ENCODE assay signal across 10 cellular contexts in the genomic region with DNA sequence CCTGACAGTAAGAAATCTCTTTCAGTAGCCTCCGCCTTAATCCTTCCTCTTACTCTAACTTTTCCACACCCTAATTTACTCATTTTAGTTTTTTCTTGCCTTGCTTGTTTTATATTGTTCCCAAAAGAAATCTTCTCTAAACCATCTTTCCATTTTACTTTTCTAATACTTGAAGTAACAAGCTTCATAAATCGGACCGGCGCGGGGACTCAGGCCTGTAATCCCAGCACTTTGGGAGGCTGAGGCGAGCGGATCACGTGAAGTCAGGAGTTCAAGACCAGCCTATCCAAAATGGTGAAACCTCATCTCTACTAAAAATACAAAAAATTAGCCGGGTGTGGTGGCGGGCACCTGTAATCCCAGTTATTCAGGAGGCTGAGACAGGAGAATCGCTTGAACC. TPM values are rescaled to one million over a fixed set of nuclear protein-coding genes. Genes with fewer than 3 reads are reported as not detected.
DNase-seq lines count a peak whose midpoint lies in the region; ATAC-seq, FAIRE-seq and TF ChIP-seq lines count a peak whose summit lies in the region.
"Had no signal": no experiment of that assay in that cellular context is flagged by ENCODE, and none has a peak within 500 bp of the region (broad histone marks: within the 10 kb centered on the region; RNA-seq: fewer than 3 reads in every experiment).

No MANE protein-coding gene starts in this region.

- H2AFZ ChIP-seq in HepG2 (ENCODE audit: low read length) (no peak overlapping the region), astrocyte (ENCODE audit: low read depth, low read length) (no peak overlapping the region)

- no peaks in the 10 kb centered on the region for H3K27me3 Mint-ChIP-seq in astrocyte (ENCODE audit: low read depth, unreplicated experiment)

- CTCF ChIA-PET in HepG2 (lab: Yijun Ruan, JAX; ENCODE audit: low intra/inter-chr PET ratio, low total read pairs) = no interaction called here

- in situ Hi-C loops in HepG2 (cut with HindIII; ENCODE audit: extremely low pct_ligation_motif_present, low pct_unique_long_range_greater_than_20kb) = no loop called here

- peak overlapping the region; percentile 60 for H3K4me3 Mint-ChIP-seq in astrocyte (ENCODE audit: unreplicated experiment)

- TF ChIP-seq POLR2A in HepG2 (IDR thresholded peaks at IDR 0.05; ENCODE audit: insufficient read depth in 1 of 2, low read depth in 2 of 2, low read length in 2 of 2) (no peak), right lobe of liver (IDR thresholded peaks at IDR 0.05) (no peak)

- H3K27ac ChIP-seq in HepG2 (ENCODE audit: extremely low read length, insufficient read depth, low read length) = peak overlapping the region; percentile 74
- H3K27ac ChIP-seq in right lobe of liver = no peak overlapping the region
- H3K27ac ChIP-seq in astrocyte (ENCODE audit: low read depth, low read length) = no peak overlapping the region
- no peak overlapping the region for H3K27ac ChIP-seq in mesodermal cell (ENCODE audit: low read depth, low read length, severe bottlenecking)
- H3K27ac ChIP-seq in aorta (ENCODE audit: low read depth in 1 of 2, low read length in 2 of 2) = no peak overlapping the region

- no peaks in the 10 kb centered on the region for H3K9me3 ChIP-seq in HepG2 (ENCODE audit: low read length)
- no peaks in the 10 kb centered on the region for H3K9me3 ChIP-seq in right lobe of liver
- no peaks in the 10 kb centered on the region for H3K9me3 ChIP-seq in astrocyte (ENCODE audit: insufficient read depth, low read depth, low read length)
- H3K9me3 ChIP-seq in mesodermal cell (ENCODE audit: control insufficient read depth, low read length) = no peaks in the 10 kb centered on the region
- H3K9me3 ChIP-seq in aorta (ENCODE audit: control insufficient read depth, low read length) = no peaks in the 10 kb centered on the region

- no TSS peak for BruUV-seq in HepG2 (replicated peaks; lab: Mats Ljungman, UMichigan)

- peaks cover 8% of the 10 kb centered on the region for H3K4me1 Mint-ChIP-seq in astrocyte (ENCODE audit: low read depth, unreplicated experiment)

- FAIRE-seq in HepG2 (lab: Jason Lieb, UNC) = no peak
- FAIRE-seq in astrocyte (lab: Jason Lieb, UNC) = no peak

- TF ChIP-seq EP300 in HepG2 (IDR thresholded peaks at IDR 0.05; ENCODE audit: low read depth in 2 of 2, low read length in 2 of 2) (no peak), HepG2 (CRISPR knock-in tag; IDR thresholded peaks at IDR 0.05; ENCODE audit: borderline replicate concordance) (no peak)

- POLR2A ChIA-PET in HepG2 (lab: Yijun Ruan, JAX) = interaction anchor here (2.2 kb wide), 1 partner anchor 18 kb away, joined by 19 read pairs; the partner anchor contains the start of gene ZNF148

- H3K4me2 ChIP-seq in HepG2 (ENCODE audit: low read depth, low read length) (peak overlapping the region; percentile 82), astrocyte (ENCODE audit: low read length) (peak overlapping the region; percentile 89)

- WGBS in HepG2 (ENCODE audit: low lambda C conversion rate) = 87% methylated on average over 11 of the region's 11 CpGs
- 92% methylated on average over 9 of the region's 11 CpGs for WGBS in right lobe of liver (ENCODE audit: insufficient coverage, low coverage, low lambda C conversion rate, missing lambda C conversion rate)
- 86 to 96% methylated on average over 6 to 10 of the region's 11 CpGs for WGBS in mesodermal cell (ENCODE audit: insufficient coverage in 2 of 2), 2 experiments
- WGBS in aorta, 2 donors = 90 to 91% methylated on average over 11 of the region's 11 CpGs

- ATAC-seq in HepG2 (no peak), right lobe of liver (no peak), aorta (ENCODE audit: low FRiP score) (no peak), GM21737 (IDR thresholded peaks at IDR 0.05; ENCODE audit: unreplicated experiment) (no peak)

- intact Hi-C loops in HepG2 (cut with micrococcal nuclease; ENCODE audit: unreplicated experiment) = no loop called here
- intact Hi-C loops in right lobe of liver (cut with DNase I) = no loop called here
- intact Hi-C loops in aorta (cut with DNase I) = no loop called here

- 0 out of 2 replicates have a peak, but pooled peaks cover 2% of the 10 kb centered on the region for H4K20me1 ChIP-seq in HepG2 (ENCODE audit: insufficient read depth, low read length)
- peaks cover 90% of the 10 kb centered on the region for H4K20me1 ChIP-seq in astrocyte (ENCODE audit: insufficient read depth, low read length)

- DNase-seq in HepG2 (ENCODE audit: low spot score) (no peak), right lobe of liver (no peak), astrocyte (ENCODE audit: low read depth) (no peak), aorta (no peak), kidney tubule cell (ENCODE audit: low spot score) (no peak), HPDE6-E6E7 (ENCODE audit: extremely low spot score) (no peak)
- DNase-seq: NCI-H1048, T1000 had no signal

- peak overlapping the region; percentile 69 to 88 (median 83); a peak in 5 of 6 replicates for H3K4me3 ChIP-seq in HepG2 (replicated peaks in 1 of 3; ENCODE audit: insufficient read depth in 1 of 3, low read depth in 2 of 3, low read length in 3 of 3)
- peak overlapping the region in 1 of 3 donors; percentile 48 for H3K4me3 ChIP-seq in right lobe of liver
- peak overlapping the region; percentile 66 for H3K4me3 ChIP-seq in astrocyte (ENCODE audit: insufficient read depth, low read depth, low read length)
- peak overlapping the region; percentile 34 for H3K4me3 ChIP-seq in mesodermal cell (ENCODE audit: extremely low read depth, insufficient read depth, low read length, poor library complexity, severe bottlenecking)
- peak overlapping the region; percentile 73 to 88 for H3K4me3 ChIP-seq in aorta (ENCODE audit: low read length in 2 of 2)

- H3K27ac Mint-ChIP-seq in astrocyte (ENCODE audit: unreplicated experiment) = no peak overlapping the region

- H3K27me3 ChIP-seq in HepG2 (ENCODE audit: control insufficient read depth in 1 of 2, insufficient read depth in 2 of 2, low read length in 2 of 2) (no peaks in the 10 kb centered on the region), right lobe of liver (no peaks in the 10 kb centered on the region), astrocyte (ENCODE audit: insufficient read depth, low read length) (no peaks in the 10 kb centered on the region), aorta (ENCODE audit: control insufficient read depth in 1 of 2, insufficient read depth in 2 of 2, low read length in 1 of 2) (no peaks in the 10 kb centered on the region)

- TF ChIP-seq RAD21 in HepG2 (CRISPR knock-in tag; IDR thresholded peaks at IDR 0.05) = no peak

- peaks cover 34% of the 10 kb centered on the region for H3K4me1 ChIP-seq in HepG2 (ENCODE audit: insufficient read depth, low read length)
- peaks cover 0 to 30% (median 8%) of the 10 kb centered on the region in 4 donors for H3K4me1 ChIP-seq in right lobe of liver
- H3K4me1 ChIP-seq in astrocyte (ENCODE audit: insufficient read depth, low read length) = peaks cover 6% of the 10 kb centered on the region
- H3K4me1 ChIP-seq in mesodermal cell (ENCODE audit: control insufficient read depth, insufficient read depth, low read length, poor library complexity, severe bottlenecking) = no peaks in the 10 kb centered on the region
- H3K4me1 ChIP-seq in aorta (ENCODE audit: control insufficient read depth in 1 of 2, insufficient read depth in 2 of 2, low read length in 2 of 2) = peaks cover 0 to 2% of the 10 kb centered on the region in 2 donors

- H3K36me3 Mint-ChIP-seq in astrocyte (ENCODE audit: low read depth, unreplicated experiment) = peaks cover 2% of the 10 kb centered on the region

- peaks cover 97% of the 10 kb centered on the region for H3K79me2 ChIP-seq in HepG2 (ENCODE audit: insufficient read depth, low read length)
- peaks cover 100% of the 10 kb centered on the region for H3K79me2 ChIP-seq in astrocyte (ENCODE audit: insufficient read depth, low read length)

- H3K9me3 Mint-ChIP-seq in astrocyte (ENCODE audit: unreplicated experiment) = no peaks in the 10 kb centered on the region

- TF ChIP-seq CTCF in HepG2 (CRISPR knock-in tag; IDR thresholded peaks at IDR 0.05) (no peak), right lobe of liver (IDR thresholded peaks at IDR 0.05) (no peak), astrocyte (IDR thresholded peaks at IDR 0.05; ENCODE audit: insufficient read depth, low read depth, low read length) (no peak)

- H3K36me3 ChIP-seq in HepG2 (replicated peaks in 1 of 2; ENCODE audit: control insufficient read depth in 1 of 2, insufficient read depth in 2 of 2, low read length in 2 of 2) = no peaks in the 10 kb centered on the region
- H3K36me3 ChIP-seq in right lobe of liver = no peaks in the 10 kb centered on the region
- no peaks in the 10 kb centered on the region for H3K36me3 ChIP-seq in astrocyte (ENCODE audit: insufficient read depth, low read length)
- peaks cover 4% of the 10 kb centered on the region for H3K36me3 ChIP-seq in mesodermal cell (ENCODE audit: control insufficient read depth, insufficient read depth, low read length)
- no peaks in the 10 kb centered on the region for H3K36me3 ChIP-seq in aorta (ENCODE audit: control insufficient read depth in 1 of 2, insufficient read depth in 2 of 2, low read length in 1 of 2)

- H3K9ac ChIP-seq in HepG2 (ENCODE audit: insufficient read depth, low read depth, low read length) (peak overlapping the region; percentile 83), astrocyte (ENCODE audit: low read length) (peak overlapping the region; percentile 74)

RNA-seq across cellular contexts. Expression of gene ZNF148, which starts 17.3 kb away (rescaled TPM):
- total RNA-seq in HepG2 (2016; rRNA removed; fragmentation: Illumina TruSeq; extraction: Trizol) (33.9 and 36.1 TPM in 2 replicates), right lobe of liver (10 to 100 TPM; 14.3 to 22.6 (median 20.4) TPM), astrocyte (44.5 and 47.2 TPM in 2 replicates), aorta (10 to 100 TPM; 53.8 to 63.8 TPM)
- 162 and 189 TPM in 2 replicates for total RNA-seq in HepG2 (2016; cell fraction: cytosol; rRNA removed; fragmentation: Illumina TruSeq; extraction: Trizol; ENCODE audit: low read depth)
- total RNA-seq in HepG2 (2016; cell fraction: insoluble cytoplasmic fraction; rRNA removed; fragmentation: Illumina TruSeq; extraction: Trizol) = 30.8 and 31.4 TPM in 2 replicates
- 58.8 and 62.0 TPM in 2 replicates for total RNA-seq in HepG2 (2016; cell fraction: membrane; rRNA removed; fragmentation: Illumina TruSeq; extraction: Trizol)
- 23.0 and 30.4 TPM in 2 replicates for total RNA-seq in HepG2 (2016; cell fraction: nucleus; rRNA removed; fragmentation: Illumina TruSeq; extraction: Trizol)
- polyA plus RNA-seq in HepG2 (2011; rRNA removed) (8.2 and 10.6 TPM in 2 replicates), aorta (1 to 10 TPM; 5.3 to 5.4 TPM)
- polyA plus RNA-seq in HepG2 (2011; cell fraction: cytosol; rRNA removed) = 4.0 and 6.0 TPM in 2 replicates
- polyA plus RNA-seq in HepG2 (2011; cell fraction: nucleus; rRNA removed) = 5.9 TPM in 2 replicates
- 7.7 and 10.0 TPM in 2 replicates for polyA plus RNA-seq in HepG2 (2012)
- 0.40 and 0.43 TPM in 2 replicates for polyA plus RNA-seq in HepG2 (2016; cell fraction: cytosol; fragmentation: Illumina TruSeq; extraction: Trizol; ENCODE audit: low read depth)
- polyA plus RNA-seq in HepG2 (2016; cell fraction: insoluble cytoplasmic fraction; fragmentation: Illumina TruSeq; extraction: Trizol; ENCODE audit: low read depth) = 11.5 and 14.1 TPM in 2 replicates
- polyA plus RNA-seq in HepG2 (2016; cell fraction: membrane; fragmentation: Illumina TruSeq; extraction: Trizol; ENCODE audit: low read depth) = 1.4 and 1.5 TPM in 2 replicates
- 10.4 and 11.0 TPM in 2 replicates for polyA plus RNA-seq in HepG2 (2016; cell fraction: nucleus; fragmentation: Illumina TruSeq; extraction: Trizol; ENCODE audit: insufficient read depth, low read depth)
- 14.6 and 32.0 TPM in 2 replicates for polyA minus RNA-seq in HepG2 (2011; rRNA and poly(A)+ RNA removed; ENCODE audit: low replicate concordance)
- 25.8 and 28.3 TPM in 2 replicates for polyA minus RNA-seq in HepG2 (2011; cell fraction: cytosol; rRNA and poly(A)+ RNA removed)
- 52.4 and 54.6 TPM in 2 replicates for polyA minus RNA-seq in HepG2 (2011; cell fraction: nucleus; rRNA and poly(A)+ RNA removed)
- 19.8 TPM for polyA plus RNA-seq in mesodermal cell (2013, experiment 1 of 2)
- 19.4 TPM for polyA plus RNA-seq in mesodermal cell (2013, experiment 2 of 2)
